Comparison of ENCODE assay signal across 21 cellular contexts in genomic region chr3:26915208-26915607, GRCh38.
"Had no signal": no experiment of that assay in that cellular context is flagged by ENCODE, and none has a peak within 500 bp of the region (broad histone marks: within the 10 kb centered on the region; RNA-seq: fewer than 3 reads in every experiment).

No MANE protein-coding gene starts in this region.

- H3K4me1 ChIP-seq: pancreas, stomach had no signal

- H3K36me3 ChIP-seq: pancreas, stomach had no signal

- H3K4me2 ChIP-seq: hepatocyte had no signal

- H3K4me3 ChIP-seq: dorsolateral prefrontal cortex, hepatocyte, lung, pancreas, stomach had no signal

- H3K27ac ChIP-seq: dorsolateral prefrontal cortex, hepatocyte, pancreas, stomach had no signal

- H3K79me2 ChIP-seq: hepatocyte had no signal

- H3K9me3 ChIP-seq: pancreas, stomach had no signal

- DNase-seq: dorsolateral prefrontal cortex; effector CD8-positive, alpha-beta T cell; foreskin melanocyte; head of caudate nucleus; kidney; left cardiac atrium; left ventricle myocardium superior; mesenchymal stem cell; midbrain; naive B cell; occipital lobe; pancreas; right cardiac atrium; small intestine; stimulated activated CD4-positive, alpha-beta T cell treated with anti-CD3 and anti-CD28 coated beads, Interleukin-12 subunit alpha, Interleukin-12 subunit beta, amount 100 ng/mL, for 4 hours; stimulated activated naive CD4-positive, alpha-beta T cell; stomach; substantia nigra; trophoblast cell had no signal

- ATAC-seq: left cardiac atrium, left ventricle myocardium superior, pancreas, right cardiac atrium had no signal

- H3K27me3 ChIP-seq: dorsolateral prefrontal cortex, hepatocyte, pancreas, stomach had no signal

- H2AFZ ChIP-seq: hepatocyte had no signal
